ENCODE assay signal across 23 cellular contexts in the genomic region with DNA sequence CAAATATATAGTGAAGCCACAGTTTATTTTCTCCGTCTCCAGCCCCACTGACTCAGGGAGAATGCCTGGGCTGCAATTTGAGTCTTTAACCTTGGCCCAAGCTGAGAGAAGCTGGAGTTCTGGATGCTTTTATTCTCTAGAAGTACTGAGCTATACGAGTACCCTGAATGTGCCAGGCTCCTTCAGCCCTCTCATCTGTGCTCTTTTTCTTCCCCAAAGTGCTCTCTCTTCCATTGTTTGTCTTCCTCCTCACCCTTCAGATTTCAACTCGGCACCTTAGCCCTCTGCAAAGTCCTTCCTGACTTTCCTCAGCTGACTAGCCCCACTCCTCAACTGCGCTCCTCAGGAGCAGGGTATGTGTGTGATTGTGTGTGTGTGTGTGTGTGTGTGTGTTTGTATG.
DNase-seq lines count a peak whose midpoint lies in the region; ATAC-seq and TF ChIP-seq lines count a peak whose summit lies in the region.
"Had no signal": no experiment of that assay in that cellular context is flagged by ENCODE, and none has a peak within 500 bp of the region (broad histone marks: within the 10 kb centered on the region; RNA-seq: fewer than 3 reads in every experiment).

No MANE protein-coding gene starts in this region.

- H3K4me3 ChIP-seq in HEK293 (ENCODE audit: low read depth, low read length) = no peak overlapping the region
- no peak overlapping the region for H3K4me3 ChIP-seq in left lung
- peak overlapping the region in 1 of 2 donors; percentile 24 for H3K4me3 ChIP-seq in neuronal stem cell (ENCODE audit: low read length in 2 of 2)
- H3K4me3 ChIP-seq: BLaER1, GM12878 had no signal

- H3K9me3 ChIP-seq in HEK293 (ENCODE audit: control insufficient read depth, insufficient read depth, low read depth, low read length) (no peaks in the 10 kb centered on the region), left lung (no peaks in the 10 kb centered on the region), neuronal stem cell (replicated peaks in 1 of 2; ENCODE audit: control insufficient read depth in 2 of 2, insufficient read depth in 1 of 2, low read depth in 1 of 2, low read length in 2 of 2) (no peaks in the 10 kb centered on the region)
- H3K9me3 ChIP-seq: BE2C, BLaER1 had no signal

- no peak overlapping the region for H2BK12ac ChIP-seq in neuronal stem cell (ENCODE audit: low read length)

- no peaks in the 10 kb centered on the region for H3K79me1 ChIP-seq in neuronal stem cell (ENCODE audit: low read depth, low read length)

- H2AK5ac ChIP-seq in neuronal stem cell (ENCODE audit: low read depth, low read length) = no peak overlapping the region

- no peak overlapping the region for H2BK5ac ChIP-seq in neuronal stem cell (ENCODE audit: low read length)

- peak; percentile 70 for ATAC-seq in left lung
- ATAC-seq in GM19455 (IDR thresholded peaks at IDR 0.05; ENCODE audit: unreplicated experiment) = no peak
- ATAC-seq: GM12878 had no signal

- no peak overlapping the region for H3K4me2 ChIP-seq in neuronal stem cell (ENCODE audit: insufficient read depth, low read length, poor library complexity, severe bottlenecking)
- H3K4me2 ChIP-seq: BLaER1 had no signal

- no peak overlapping the region for H2AFZ ChIP-seq in neuronal stem cell (ENCODE audit: low read length)

- H2BK15ac ChIP-seq in neuronal stem cell (ENCODE audit: low read length) = no peak overlapping the region

- no CpG with 5 or more reads among the region's 4 CpGs for WGBS in neuronal stem cell (ENCODE audit: extremely low coverage in 2 of 2, insufficient read length in 2 of 2, insufficient replicate concordance in 1 of 2), 2 donors

- no peaks in the 10 kb centered on the region for H3K36me3 ChIP-seq in HEK293 (ENCODE audit: control insufficient read depth in 2 of 2, insufficient read depth in 1 of 2, low read length in 2 of 2)
- H3K36me3 ChIP-seq in left lung = no peaks in the 10 kb centered on the region
- H3K36me3 ChIP-seq in neuronal stem cell (replicated peaks in 1 of 2; ENCODE audit: control insufficient read depth in 2 of 2, insufficient read depth in 2 of 2, low read length in 2 of 2) = no peaks in the 10 kb centered on the region
- H3K36me3 ChIP-seq: BE2C, BLaER1 had no signal

- POLR2A ChIA-PET in HEK293 (lab: Yijun Ruan, JAX) = no interaction called here

- H4K8ac ChIP-seq in neuronal stem cell (ENCODE audit: low read depth, low read length) = peak overlapping the region; percentile 58

- no peak overlapping the region for H4K91ac ChIP-seq in neuronal stem cell (ENCODE audit: low read depth, low read length, poor library complexity)

- H2BK120ac ChIP-seq in neuronal stem cell (ENCODE audit: low read depth, low read length) = no peak overlapping the region

- intact Hi-C loops in left lung (cut with DNase I) = no loop called here

- no peak overlapping the region for H3K4ac ChIP-seq in neuronal stem cell (ENCODE audit: low read length)

- H3K27ac ChIP-seq in HEK293 (ENCODE audit: extremely low read depth, low read depth, low read length) (no peak overlapping the region), left lung (no peak overlapping the region), neuronal stem cell (replicated peaks; ENCODE audit: low read length) (no peak overlapping the region)
- H3K27ac ChIP-seq: 22Rv1, BLaER1 had no signal

- DNase-seq in left lung (no peak), neuronal stem cell (ENCODE audit: low spot score) (no peak), A172 (ENCODE audit: low spot score) (no peak)
- DNase-seq in stimulated activated naive CD4-positive, alpha-beta T cell (lab: John Stamatoyannopoulos, UW) = no peak
- DNase-seq: ACHN; BE2C; C1 segment of cervical spinal cord; CD4-positive, alpha-beta memory T cell; CD4-positive, CD25-positive, alpha-beta regulatory T cell; CD8-positive, alpha-beta memory T cell; COR-L47; DMS 273 treated with DMSO at 0.1 percent for 48 hours; DMS153; DMS53; DMS79; DND-41; EL; GDM1 had no signal

- H3K18ac ChIP-seq in neuronal stem cell (ENCODE audit: low read length) = no peak overlapping the region

- no peak overlapping the region for H3K14ac ChIP-seq in neuronal stem cell (ENCODE audit: low read length)

- H3K23ac ChIP-seq in neuronal stem cell (ENCODE audit: low read depth, low read length, poor library complexity) = peak overlapping the region; percentile 22

- TF ChIP-seq CTCF in HEK293 (tag by site-specific recombination; IDR thresholded peaks at IDR 0.05) (no peak), left lung (IDR thresholded peaks at IDR 0.05) (no peak)

- CTCF ChIA-PET in HEK293 (lab: Yijun Ruan, JAX) = interaction anchor here (0.7 kb wide), 2 partner anchors 155 to 266 kb away, joined by 3 read pairs; no protein-coding TSS in a partner anchor

- no peaks in the 10 kb centered on the region for H3K27me3 ChIP-seq in left lung
- no peaks in the 10 kb centered on the region for H3K27me3 ChIP-seq in neuronal stem cell (ENCODE audit: control insufficient read depth in 3 of 3, insufficient read depth in 3 of 3, low read depth in 1 of 3, low read length in 3 of 3)
- H3K27me3 ChIP-seq: BE2C, BLaER1 had no signal

- no peak overlapping the region for H3K9ac ChIP-seq in neuronal stem cell (ENCODE audit: low read depth, low read length, poor library complexity)
- H3K9ac ChIP-seq: BLaER1 had no signal

- H3K4me1 ChIP-seq in HEK293 (ENCODE audit: control insufficient read depth, insufficient read depth, low read length) (peaks cover 7% of the 10 kb centered on the region), left lung (no peaks in the 10 kb centered on the region), neuronal stem cell (ENCODE audit: control insufficient read depth in 2 of 2, insufficient read depth in 1 of 2, low read depth in 1 of 2, low read length in 2 of 2) (peaks cover 0 to 4% of the 10 kb centered on the region in 2 donors)
- H3K4me1 ChIP-seq: BE2C had no signal

TF ChIP-seq in HEK293, 187 proteins besides CTCF, POLR2A, EP300 and RAD21:
- TF ChIP-seq ZNF558 (tag by site-specific recombination; IDR thresholded peaks at IDR 0.05) (no peak), ZBTB20 (tag by site-specific recombination; IDR thresholded peaks at IDR 0.05) (0 out of 2 replicates have a peak, but pooled peaks have one; percentile 17), ZNF768 (tag by site-specific recombination; IDR thresholded peaks at IDR 0.05) (no peak), ZNF654 (tag by site-specific recombination; IDR thresholded peaks at IDR 0.05; ENCODE audit: low read depth) (no peak)
- TF ChIP-seq, protein P1, sequence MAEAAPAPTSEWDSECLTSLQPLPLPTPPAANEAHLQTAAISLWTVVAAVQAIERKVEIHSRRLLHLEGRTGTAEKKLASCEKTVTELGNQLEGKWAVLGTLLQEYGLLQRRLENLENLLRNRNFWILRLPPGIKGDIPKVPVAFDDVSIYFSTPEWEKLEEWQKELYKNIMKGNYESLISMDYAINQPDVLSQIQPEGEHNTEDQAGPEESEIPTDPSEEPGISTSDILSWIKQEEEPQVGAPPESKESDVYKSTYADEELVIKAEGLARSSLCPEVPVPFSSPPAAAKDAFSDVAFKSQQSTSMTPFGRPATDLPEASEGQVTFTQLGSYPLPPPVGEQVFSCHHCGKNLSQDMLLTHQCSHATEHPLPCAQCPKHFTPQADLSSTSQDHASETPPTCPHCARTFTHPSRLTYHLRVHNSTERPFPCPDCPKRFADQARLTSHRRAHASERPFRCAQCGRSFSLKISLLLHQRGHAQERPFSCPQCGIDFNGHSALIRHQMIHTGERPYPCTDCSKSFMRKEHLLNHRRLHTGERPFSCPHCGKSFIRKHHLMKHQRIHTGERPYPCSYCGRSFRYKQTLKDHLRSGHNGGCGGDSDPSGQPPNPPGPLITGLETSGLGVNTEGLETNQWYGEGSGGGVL (tag by site-specific recombination; IDR thresholded peaks at IDR 0.05) = no peak
- TF ChIP-seq, protein P2, sequence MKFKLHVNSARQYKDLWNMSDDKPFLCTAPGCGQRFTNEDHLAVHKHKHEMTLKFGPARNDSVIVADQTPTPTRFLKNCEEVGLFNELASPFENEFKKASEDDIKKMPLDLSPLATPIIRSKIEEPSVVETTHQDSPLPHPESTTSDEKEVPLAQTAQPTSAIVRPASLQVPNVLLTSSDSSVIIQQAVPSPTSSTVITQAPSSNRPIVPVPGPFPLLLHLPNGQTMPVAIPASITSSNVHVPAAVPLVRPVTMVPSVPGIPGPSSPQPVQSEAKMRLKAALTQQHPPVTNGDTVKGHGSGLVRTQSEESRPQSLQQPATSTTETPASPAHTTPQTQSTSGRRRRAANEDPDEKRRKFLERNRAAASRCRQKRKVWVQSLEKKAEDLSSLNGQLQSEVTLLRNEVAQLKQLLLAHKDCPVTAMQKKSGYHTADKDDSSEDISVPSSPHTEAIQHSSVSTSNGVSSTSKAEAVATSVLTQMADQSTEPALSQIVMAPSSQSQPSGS (tag by site-specific recombination; IDR thresholded peaks at IDR 0.05; ENCODE audit: low read depth) = no peak
